ENCODE assay signal across 13 cellular contexts in genomic region chr14:96126783-96127271, GRCh38.
DNase-seq lines count a peak whose midpoint lies in the region; ATAC-seq and TF ChIP-seq lines count a peak whose summit lies in the region.
"Had no signal": no experiment of that assay in that cellular context is flagged by ENCODE, and none has a peak within 500 bp of the region (broad histone marks: within the 10 kb centered on the region; RNA-seq: fewer than 3 reads in every experiment).

No MANE protein-coding gene starts in this region.

- peak overlapping the region; percentile 50 for H4K91ac ChIP-seq in trophoblast cell (ENCODE audit: low read depth, low read length)

- peak overlapping the region; percentile 42 for H3K14ac ChIP-seq in trophoblast cell (ENCODE audit: low read length)

- no peaks in the 10 kb centered on the region for H3K36me3 ChIP-seq in trophoblast cell (ENCODE audit: control insufficient read depth in 1 of 2, insufficient read depth in 2 of 2, low read length in 2 of 2)
- H3K36me3 ChIP-seq in PC-9 (ENCODE audit: low read depth) = no peaks in the 10 kb centered on the region

- TF ChIP-seq CTCF in PC-9 (conservative IDR thresholded peaks at IDR 0.05) = no peak

- no peaks in the 10 kb centered on the region for H3K9me3 Mint-ChIP-seq in activated CD4-positive, alpha-beta T cell treated with anti-CD3 and anti-CD28 coated beads, Interleukin-2, amount 10 ng/mL, durations not matched to agents 24 days and 14 days
- H3K9me3 Mint-ChIP-seq in activated naive CD8-positive, alpha-beta T cell (ENCODE audit: low read depth) = no peaks in the 10 kb centered on the region

- no peaks in the 10 kb centered on the region for H3K36me3 Mint-ChIP-seq in activated CD4-positive, alpha-beta T cell treated with anti-CD3 and anti-CD28 coated beads, Interleukin-2, amount 10 ng/mL, durations not matched to agents 24 days and 14 days (ENCODE audit: low read depth)
- no peaks in the 10 kb centered on the region for H3K36me3 Mint-ChIP-seq in activated naive CD8-positive, alpha-beta T cell

- no peak overlapping the region for H3K18ac ChIP-seq in trophoblast cell (ENCODE audit: low read length)

- no CpG with 5 or more reads among the region's 5 CpGs for WGBS in trophoblast cell (ENCODE audit: extremely low coverage, insufficient coverage, insufficient read length)

- H2BK12ac ChIP-seq in trophoblast cell (ENCODE audit: low read length) = peak overlapping the region; percentile 75

- no peak for ATAC-seq in GM18498 (IDR thresholded peaks at IDR 0.05; ENCODE audit: unreplicated experiment)
- ATAC-seq: HCT116 had no signal

- no TSS peak for BruUV-seq in PC-9 (replicated peaks; lab: Mats Ljungman, UMichigan)

- intact Hi-C loops in activated CD4-positive, alpha-beta T cell treated with anti-CD3 and anti-CD28 coated beads, Interleukin-2, amount 10 ng/mL, durations not matched to agents 24 days and 14 days (cut with micrococcal nuclease) = no loop called here
- intact Hi-C loops in PC-9 (cut with micrococcal nuclease; ENCODE audit: unreplicated experiment) = no loop called here

- H3F3A ChIP-seq in PC-9 (ENCODE audit: insufficient read depth, low read depth) = peaks cover 24% of the 10 kb centered on the region; the same call in 1 of the 2 replicates

- H2BK5ac ChIP-seq in trophoblast cell (ENCODE audit: low read depth, low read length, poor library complexity) = no peak overlapping the region

- no peaks in the 10 kb centered on the region for H3K9me2 ChIP-seq in PC-9 (ENCODE audit: insufficient read depth)

- no peaks in the 10 kb centered on the region for H3K27me3 Mint-ChIP-seq in activated CD4-positive, alpha-beta T cell treated with anti-CD3 and anti-CD28 coated beads, Interleukin-2, amount 10 ng/mL, durations not matched to agents 24 days and 14 days
- no peaks in the 10 kb centered on the region for H3K27me3 Mint-ChIP-seq in activated naive CD8-positive, alpha-beta T cell

- H3K79me1 ChIP-seq in trophoblast cell (ENCODE audit: low read length) = peaks cover 36% of the 10 kb centered on the region

- no peak overlapping the region for H2AFZ ChIP-seq in trophoblast cell (ENCODE audit: insufficient read depth, low read length, poor library complexity)
- H2AFZ ChIP-seq in PC-9 = no peak overlapping the region

- H3K4me1 ChIP-seq in trophoblast cell (ENCODE audit: control insufficient read depth in 1 of 2, insufficient read depth in 2 of 2, low read length in 2 of 2) (peaks cover 7 to 10% of the 10 kb centered on the region in 2 experiments), PC-9 (replicated peaks; ENCODE audit: insufficient read depth) (peaks cover 30% of the 10 kb centered on the region)

- H3K9ac ChIP-seq in trophoblast cell (ENCODE audit: low read length) = no peak overlapping the region

- no peak for DNase-seq in activated CD4-positive, alpha-beta T cell treated with anti-CD3 and anti-CD28 coated beads, Interleukin-2, amount 10 ng/mL, durations not matched to agents 24 days and 14 days
- DNase-seq in activated CD4-positive, alpha-beta T cell treated with anti-CD3 and anti-CD28 coated beads, Interleukin-2, amount 50 U/mL, for 1 hour = no peak
- DNase-seq in NAMALWA (ENCODE audit: low spot score) (peak; percentile 53), trophoblast cell (no peak), PC-9 (no peak)
- DNase-seq in activated effector memory CD4-positive, alpha-beta T cell treated with anti-CD3 and anti-CD28 coated beads, Interleukin-2, amount 50 U/mL, for 16 hours = no peak
- DNase-seq: DMS153; effector CD8-positive, alpha-beta T cell; NCI-H1105 had no signal

- no peak overlapping the region for H3K4me3 ChIP-seq in trophoblast cell (ENCODE audit: low read depth, low read length)
- no peak overlapping the region for H3K4me3 ChIP-seq in PC-9
- H3K4me3 ChIP-seq: smooth muscle cell had no signal

- H3K4me1 Mint-ChIP-seq in activated CD4-positive, alpha-beta T cell treated with anti-CD3 and anti-CD28 coated beads, Interleukin-2, amount 10 ng/mL, durations not matched to agents 24 days and 14 days = peaks cover 14% of the 10 kb centered on the region
- peaks cover 49% of the 10 kb centered on the region for H3K4me1 Mint-ChIP-seq in activated naive CD8-positive, alpha-beta T cell (ENCODE audit: low read depth)

- no peak overlapping the region for H4K8ac ChIP-seq in trophoblast cell (ENCODE audit: low read depth, low read length)

- H2BK120ac ChIP-seq in trophoblast cell (ENCODE audit: insufficient read depth, low read length, poor library complexity) = peak overlapping the region; percentile 74

- H4K20me1 ChIP-seq in PC-9 (ENCODE audit: insufficient read depth) = no peaks in the 10 kb centered on the region

- POLR2A ChIA-PET in PC-9 (lab: Charles Lee; ENCODE audit: unreplicated experiment) = no interaction called here

- H3K79me2 ChIP-seq in trophoblast cell (ENCODE audit: control insufficient read depth, insufficient read depth, low read length, poor library complexity) (no peaks in the 10 kb centered on the region), PC-9 (ENCODE audit: low read depth) (no peaks in the 10 kb centered on the region)

- H3K4ac ChIP-seq in trophoblast cell (ENCODE audit: low read depth, low read length) = no peak overlapping the region

- H3K4me2 ChIP-seq in trophoblast cell (ENCODE audit: low read length) (no peak overlapping the region), PC-9 (no peak overlapping the region)
- H3K4me2 ChIP-seq: smooth muscle cell had no signal

- no peaks in the 10 kb centered on the region for H3K9me3 ChIP-seq in trophoblast cell (ENCODE audit: insufficient read depth, low read depth, low read length)
- no peaks in the 10 kb centered on the region for H3K9me3 ChIP-seq in PC-9 (ENCODE audit: insufficient read depth, low read depth)

- peak overlapping the region; percentile 68 for H2AK5ac ChIP-seq in trophoblast cell (ENCODE audit: low read length)

- H3K23ac ChIP-seq in trophoblast cell (ENCODE audit: low read length) = no peak overlapping the region

- no peak overlapping the region for H4K12ac ChIP-seq in trophoblast cell (ENCODE audit: low read depth, low read length)

- peak overlapping the region; percentile 22 for H3K4me3 Mint-ChIP-seq in activated CD4-positive, alpha-beta T cell treated with anti-CD3 and anti-CD28 coated beads, Interleukin-2, amount 10 ng/mL, durations not matched to agents 24 days and 14 days
- H3K4me3 Mint-ChIP-seq in activated naive CD8-positive, alpha-beta T cell = peak overlapping the region; percentile 74

- peak overlapping the region; percentile 65 for H3K27ac Mint-ChIP-seq in activated CD4-positive, alpha-beta T cell treated with anti-CD3 and anti-CD28 coated beads, Interleukin-2, amount 10 ng/mL, durations not matched to agents 24 days and 14 days
- peak overlapping the region; percentile 86 for H3K27ac Mint-ChIP-seq in activated naive CD8-positive, alpha-beta T cell

- CTCF ChIA-PET in PC-9 (lab: Charles Lee) = no interaction called here

- H3K27me3 ChIP-seq in trophoblast cell (ENCODE audit: insufficient read depth, low read length) = no peaks in the 10 kb centered on the region
- no peaks in the 10 kb centered on the region for H3K27me3 ChIP-seq in PC-9 (ENCODE audit: insufficient read depth, low read depth)

- no peak overlapping the region for H3K27ac ChIP-seq in trophoblast cell (ENCODE audit: low read depth, low read length)
- no peak overlapping the region for H3K27ac ChIP-seq in PC-9
